8 cellular contexts compared by ENCODE assay signal in genomic region chr11:43282607-43283440, GRCh38. TPM values are rescaled to one million over a fixed set of nuclear protein-coding genes. Genes with fewer than 3 reads are reported as not detected.
DNase-seq lines count a peak whose midpoint lies in the region; ATAC-seq, FAIRE-seq and TF ChIP-seq lines count a peak whose summit lies in the region.

No MANE protein-coding gene starts in this region.

- H3K4me2 ChIP-seq in HepG2 (ENCODE audit: low read depth, low read length): peak overlapping the region; percentile 49

- intact Hi-C loops in HepG2 (cut with micrococcal nuclease; ENCODE audit: unreplicated experiment): loop anchor here (5.0 kb wide), 1 partner anchor 601 kb away; no protein-coding TSS in a partner anchor

- CTCF ChIA-PET in T-cell (lab: Charles Lee) (interaction anchor here (0.8 to 1.0 kb wide), 2 partner anchors 9 to 20 kb away, joined by 3 to 4 read pairs; no protein-coding TSS in a partner anchor), HepG2 (lab: Yijun Ruan, JAX; ENCODE audit: low intra/inter-chr PET ratio, low total read pairs) (interaction anchor here (1.4 to 1.5 kb wide), 2 partner anchors 513 to 1822 kb away, joined by 3 to 10 read pairs; no protein-coding TSS in a partner anchor)

- H3K9ac ChIP-seq in HepG2 (ENCODE audit: insufficient read depth, low read depth, low read length): no peak overlapping the region

- no peak overlapping the region for H3K4me3 ChIP-seq in bronchial epithelial cell (ENCODE audit: low read depth, low read length)
- no peak overlapping the region; a peak in 1 of 6 replicates for H3K4me3 ChIP-seq in HepG2 (replicated peaks in 1 of 3; ENCODE audit: insufficient read depth in 1 of 3, low read depth in 2 of 3, low read length in 3 of 3)

- peak; percentile 77 for TF ChIP-seq CTCF in bronchial epithelial cell (IDR thresholded peaks at IDR 0.05; ENCODE audit: insufficient read depth, low read length, severe bottlenecking)
- TF ChIP-seq CTCF in HepG2 (CRISPR knock-in tag; IDR thresholded peaks at IDR 0.05): peak; percentile 80

- H3K36me3 ChIP-seq in bronchial epithelial cell (ENCODE audit: control insufficient read depth, insufficient read depth, low read length) (no peaks in the 10 kb centered on the region), HepG2 (replicated peaks in 1 of 2; ENCODE audit: control insufficient read depth in 1 of 2, insufficient read depth in 2 of 2, low read length in 2 of 2) (no peaks in the 10 kb centered on the region)

- TF ChIP-seq POLR2A in HepG2 (IDR thresholded peaks at IDR 0.05; ENCODE audit: insufficient read depth in 1 of 2, low read depth in 2 of 2, low read length in 2 of 2): no peak

- H3K36me3 Mint-ChIP-seq in T-cell: no peaks in the 10 kb centered on the region

- no peaks in the 10 kb centered on the region for H3K79me2 ChIP-seq in HepG2 (ENCODE audit: insufficient read depth, low read length)

- TF ChIP-seq EP300 in Ishikawa (IDR thresholded peaks at IDR 0.05; ENCODE audit: borderline replicate concordance): no peak
- no peak for TF ChIP-seq EP300 in HepG2 (IDR thresholded peaks at IDR 0.05; ENCODE audit: low read depth in 2 of 2, low read length in 2 of 2)
- TF ChIP-seq EP300 in HepG2 (CRISPR knock-in tag; IDR thresholded peaks at IDR 0.05; ENCODE audit: borderline replicate concordance): no peak

- no peaks in the 10 kb centered on the region for H3K27me3 ChIP-seq in bronchial epithelial cell (ENCODE audit: control insufficient read depth, insufficient read depth, low read length)
- peaks cover 0 to 2% of the 10 kb centered on the region in 2 experiments; a peak in 1 of 5 replicates for H3K27me3 ChIP-seq in HepG2 (ENCODE audit: control insufficient read depth in 1 of 2, insufficient read depth in 2 of 2, low read length in 2 of 2)

- peak; percentile 74 for TF ChIP-seq RAD21 in Ishikawa (IDR thresholded peaks at IDR 0.05; ENCODE audit: low read depth)
- peak; percentile 42; the same call in 1 of the 2 replicates for TF ChIP-seq RAD21 in HepG2 (CRISPR knock-in tag; IDR thresholded peaks at IDR 0.05)

- H3K27me3 Mint-ChIP-seq in T-cell: peaks cover 12 to 21% of the 10 kb centered on the region in 2 donors

- FAIRE-seq in bronchial epithelial cell (lab: Jason Lieb, UNC): no peak
- no peak for FAIRE-seq in HepG2 (lab: Jason Lieb, UNC)

- no peak overlapping the region for H3K27ac ChIP-seq in HepG2 (ENCODE audit: extremely low read length, insufficient read depth, low read length)

- no peaks in the 10 kb centered on the region for H3K4me1 Mint-ChIP-seq in T-cell

- no peaks in the 10 kb centered on the region for H3K9me3 Mint-ChIP-seq in T-cell

- no peaks in the 10 kb centered on the region for H4K20me1 ChIP-seq in HepG2 (ENCODE audit: insufficient read depth, low read length)

- POLR2A ChIA-PET in T-cell (lab: Charles Lee): no interaction called here
- POLR2A ChIA-PET in HepG2 (lab: Yijun Ruan, JAX): interaction anchor here (1.2 kb wide), 1 partner anchor 29 kb away, joined by 3 read pairs; the partner anchor contains the start of gene API5

- peaks cover 6% of the 10 kb centered on the region; the same call in 1 of the 2 replicates for H3K4me1 ChIP-seq in HepG2 (ENCODE audit: insufficient read depth, low read length)

- peak; percentile 65 for ATAC-seq in GM19468 (IDR thresholded peaks at IDR 0.05; ENCODE audit: extremely low read depth, unreplicated experiment)
- peak in 1 of 4 experiments; percentile 36 for ATAC-seq in T-cell (replicated peaks in 1 of 4)
- ATAC-seq in HepG2: peak; percentile 83

- no TSS peak for BruUV-seq in HepG2 (replicated peaks; lab: Mats Ljungman, UMichigan)

- H2AFZ ChIP-seq in HepG2 (ENCODE audit: low read length): no peak overlapping the region

- 6% methylated on average over 18 of the region's 19 CpGs for WGBS in HepG2 (ENCODE audit: low lambda C conversion rate)

- in situ Hi-C loops in HepG2 (cut with HindIII; ENCODE audit: extremely low pct_ligation_motif_present, low pct_unique_long_range_greater_than_20kb): loop anchor here (5.0 to 25.0 kb wide), 2 partner anchors 511 to 1821 kb away; partner anchors contain the start of gene LRRC4C

- no peak overlapping the region for H3K27ac Mint-ChIP-seq in T-cell

- no peak overlapping the region for H3K4me3 Mint-ChIP-seq in T-cell

- DNase-seq in DMS53 (lab: John Stamatoyannopoulos, UW) (peak; percentile 53), T-cell (peak in 25 of 34 experiments; percentile 2 to 38 (median 17)), bronchial epithelial cell (ENCODE audit: low read depth) (peak; percentile 13), HepG2 (ENCODE audit: low spot score) (peak; percentile 9), mucosa of gallbladder (ENCODE audit: low spot score) (no peak)
- peak; percentile 20 for DNase-seq in stimulated activated CD8-positive, alpha-beta memory T cell treated with anti-CD3 and anti-CD28 coated beads, Interleukin-12 subunit alpha, Interleukin-12 subunit beta, amount 100 ng/mL, for 1 hour (ENCODE audit: low read depth)

- H3K9me3 ChIP-seq in HepG2 (ENCODE audit: low read length): no peaks in the 10 kb centered on the region

TF ChIP-seq in HepG2, 621 proteins besides CTCF, POLR2A, EP300 and RAD21 (continues in another document):
- no peak for TF ChIP-seq NKX3-1 (CRISPR knock-in tag; IDR thresholded peaks at IDR 0.05)
- TF ChIP-seq STAG1 (CRISPR knock-in tag; IDR thresholded peaks at IDR 0.05): peak; percentile 68
- TF ChIP-seq KDM3A (CRISPR knock-in tag; IDR thresholded peaks at IDR 0.05; ENCODE audit: low read depth): no peak
- TF ChIP-seq HOXD1 (CRISPR knock-in tag; IDR thresholded peaks at IDR 0.05): no peak
- TF ChIP-seq ZBTB20 (CRISPR knock-in tag; IDR thresholded peaks at IDR 0.05; ENCODE audit: borderline replicate concordance, low read depth): no peak
- no peak for TF ChIP-seq STAT6 (CRISPR knock-in tag; IDR thresholded peaks at IDR 0.05; ENCODE audit: borderline replicate concordance)
- TF ChIP-seq DPF2 (CRISPR knock-in tag; IDR thresholded peaks at IDR 0.05; ENCODE audit: borderline replicate concordance, low read depth): no peak
- no peak for TF ChIP-seq GMEB1 (CRISPR knock-in tag; IDR thresholded peaks at IDR 0.05; ENCODE audit: borderline replicate concordance)
- TF ChIP-seq NFYB (CRISPR knock-in tag; IDR thresholded peaks at IDR 0.05): no peak
- no peak for TF ChIP-seq ZNF672 (CRISPR knock-in tag; IDR thresholded peaks at IDR 0.05)

RNA-seq across cellular contexts. Expression of gene API5, which starts 29.0 kb away (rescaled TPM):
- total RNA-seq in T-cell (100 to 1,000 TPM in 1 of 5 donors, 10 to 100 TPM in 4; 71.1 to 101 (median 97.2) TPM), bronchial epithelial cell (72.9 and 90.9 TPM in 2 replicates), HepG2 (2016; rRNA removed; fragmentation: Illumina TruSeq; extraction: Trizol) (59.0 and 93.6 TPM in 2 replicates), mucosa of gallbladder (89.1 TPM)
- total RNA-seq in HepG2 (2016; cell fraction: cytosol; rRNA removed; fragmentation: Illumina TruSeq; extraction: Trizol; ENCODE audit: low read depth): 14.9 and 18.0 TPM in 2 replicates
- 58.1 and 97.0 TPM in 2 replicates for total RNA-seq in HepG2 (2016; cell fraction: insoluble cytoplasmic fraction; rRNA removed; fragmentation: Illumina TruSeq; extraction: Trizol)
- 21.3 and 21.8 TPM in 2 replicates for total RNA-seq in HepG2 (2016; cell fraction: membrane; rRNA removed; fragmentation: Illumina TruSeq; extraction: Trizol)
- 47.2 and 48.9 TPM in 2 replicates for total RNA-seq in HepG2 (2016; cell fraction: nucleus; rRNA removed; fragmentation: Illumina TruSeq; extraction: Trizol)
- 16.9 and 21.6 TPM in 2 replicates for polyA plus RNA-seq in HepG2 (2011; rRNA removed)
- polyA plus RNA-seq in HepG2 (2011; cell fraction: cytosol; rRNA removed): 8.0 and 13.4 TPM in 2 replicates
- polyA plus RNA-seq in HepG2 (2011; cell fraction: nucleus; rRNA removed): 14.5 and 15.1 TPM in 2 replicates
- 20.4 and 27.1 TPM in 2 replicates for polyA plus RNA-seq in HepG2 (2012)
- 2.4 and 3.1 TPM in 2 replicates for polyA plus RNA-seq in HepG2 (2016; cell fraction: cytosol; fragmentation: Illumina TruSeq; extraction: Trizol; ENCODE audit: low read depth)
- polyA plus RNA-seq in HepG2 (2016; cell fraction: insoluble cytoplasmic fraction; fragmentation: Illumina TruSeq; extraction: Trizol; ENCODE audit: low read depth): 69.3 and 78.0 TPM in 2 replicates
- 9.6 and 10.0 TPM in 2 replicates for polyA plus RNA-seq in HepG2 (2016; cell fraction: membrane; fragmentation: Illumina TruSeq; extraction: Trizol; ENCODE audit: low read depth)
- 42.9 and 47.9 TPM in 2 replicates for polyA plus RNA-seq in HepG2 (2016; cell fraction: nucleus; fragmentation: Illumina TruSeq; extraction: Trizol; ENCODE audit: insufficient read depth, low read depth)
- 18.1 and 48.4 TPM in 2 replicates for polyA minus RNA-seq in HepG2 (2011; rRNA and poly(A)+ RNA removed; ENCODE audit: low replicate concordance)
- polyA minus RNA-seq in HepG2 (2011; cell fraction: cytosol; rRNA and poly(A)+ RNA removed): 19.2 and 24.3 TPM in 2 replicates
- polyA minus RNA-seq in HepG2 (2011; cell fraction: nucleus; rRNA and poly(A)+ RNA removed): 48.0 and 56.5 TPM in 2 replicates
